Comparison of ENCODE assay signal across 8 cellular contexts in genomic region chr16:49855822-49856740, GRCh38. TPM values are rescaled to one million over a fixed set of nuclear protein-coding genes. Genes with fewer than 3 reads are reported as not detected.
DNase-seq lines count a peak whose midpoint lies in the region; ATAC-seq lines count a peak whose summit lies in the region.

Gene ZNF423, minus strand, starts transcription at chr16:49856112. Its CDS starts 338 bp downstream, at chr16:49855774.

- no peak for DNase-seq in central memory CD8-positive, alpha-beta T cell (ENCODE audit: low spot score in 2 of 2)
- peak; percentile 22 for DNase-seq in mesenchymal stem cell
- DNase-seq in ureter (ENCODE audit: low spot score): peak; percentile 66
- no peak for DNase-seq in COLO668 (lab: John Stamatoyannopoulos, UW; ENCODE audit: unreplicated experiment)
- DNase-seq in KG1 (lab: John Stamatoyannopoulos, UW): no peak

- peak within 1 kb of the TSS in 1 of 2 experiments; percentile 74 for H3K14ac ChIP-seq in mesenchymal stem cell (ENCODE audit: low read length in 2 of 2)

- H2BK120ac ChIP-seq in mesenchymal stem cell (ENCODE audit: low read depth, low read length): peak within 1 kb of the TSS; percentile 94

- H3K4me1 Mint-ChIP-seq in central memory CD8-positive, alpha-beta T cell: peaks cover 4% of the 10 kb centered on the region

- H3K4me3 Mint-ChIP-seq in central memory CD8-positive, alpha-beta T cell: peak within 1 kb of the TSS; percentile 77

- H3K9me3 ChIP-seq in BLaER1 (no peaks in the 10 kb centered on the region), HUES6 (ENCODE audit: control insufficient read depth, insufficient read depth, low read depth, low read length) (no peaks in the 10 kb centered on the region), mesenchymal stem cell (ENCODE audit: control insufficient read depth, low read length) (no peaks in the 10 kb centered on the region)

- peak within 1 kb of the TSS; percentile 73 to 94 for H3K4ac ChIP-seq in mesenchymal stem cell (ENCODE audit: low read depth in 1 of 2, low read length in 2 of 2)

- peak within 1 kb of the TSS; percentile 79 for H2BK12ac ChIP-seq in mesenchymal stem cell (ENCODE audit: low read length in 2 of 2)

- no peak within 1 kb of the TSS for H3K27ac Mint-ChIP-seq in central memory CD8-positive, alpha-beta T cell (ENCODE audit: low read depth)

- peak within 1 kb of the TSS; percentile 99 for H3K4me2 ChIP-seq in BLaER1
- peak within 1 kb of the TSS; percentile 99 for H3K4me2 ChIP-seq in mesenchymal stem cell (ENCODE audit: low read length, poor library complexity, severe bottlenecking)

- 1% methylated on average over 22 of the region's 82 CpGs for WGBS in mesenchymal stem cell

- no peaks in the 10 kb centered on the region for H3K9me3 Mint-ChIP-seq in central memory CD8-positive, alpha-beta T cell

- H4K20me1 ChIP-seq in BLaER1: peaks cover 9% of the 10 kb centered on the region

- peak within 1 kb of the TSS; percentile 74 for H2AFZ ChIP-seq in mesenchymal stem cell (ENCODE audit: low read depth, low read length)

- H3K9ac ChIP-seq in BLaER1: peak within 1 kb of the TSS; percentile 95
- peak within 1 kb of the TSS; percentile 86 for H3K9ac ChIP-seq in HUES6 (ENCODE audit: low read length)
- peak within 1 kb of the TSS; percentile 76 for H3K9ac ChIP-seq in mesenchymal stem cell (ENCODE audit: low read length)

- H3K27ac ChIP-seq in BLaER1 (peak within 1 kb of the TSS; percentile 97), HUES6 (ENCODE audit: low read depth, low read length) (peak within 1 kb of the TSS; percentile 93), mesenchymal stem cell (ENCODE audit: low read length, poor library complexity, severe bottlenecking) (peak within 1 kb of the TSS; percentile 68)

- H4K91ac ChIP-seq in mesenchymal stem cell (ENCODE audit: low read length): peak within 1 kb of the TSS; percentile 70

- peak within 1 kb of the TSS; percentile 78 for H2BK15ac ChIP-seq in mesenchymal stem cell (ENCODE audit: low read depth, poor library complexity, severe bottlenecking)

- H3K4me1 ChIP-seq in BLaER1: peaks cover 59% of the 10 kb centered on the region
- H3K4me1 ChIP-seq in HUES6 (ENCODE audit: control insufficient read depth, insufficient read depth, low read length): peaks cover 35% of the 10 kb centered on the region
- H3K4me1 ChIP-seq in mesenchymal stem cell (ENCODE audit: control insufficient read depth, insufficient read depth, low read depth, low read length): peaks cover 33% of the 10 kb centered on the region

- H4K8ac ChIP-seq in mesenchymal stem cell (ENCODE audit: low read length): peak within 1 kb of the TSS; percentile 78

- peaks cover 13% of the 10 kb centered on the region; the same call in 1 of the 2 replicates for H3K27me3 ChIP-seq in BLaER1
- peaks cover 23% of the 10 kb centered on the region for H3K27me3 ChIP-seq in HUES6 (ENCODE audit: control insufficient read depth, insufficient read depth, low read length)
- H3K27me3 ChIP-seq in mesenchymal stem cell (ENCODE audit: control insufficient read depth in 1 of 2, insufficient read depth in 1 of 2, low read length in 2 of 2): peaks cover 19 to 22% of the 10 kb centered on the region in 2 experiments

- peak within 1 kb of the TSS; percentile 88 for H3K4me3 ChIP-seq in BLaER1
- peak within 1 kb of the TSS; percentile 79 for H3K4me3 ChIP-seq in HUES6 (ENCODE audit: low read depth, low read length)
- peak within 1 kb of the TSS; percentile 78 to 83 for H3K4me3 ChIP-seq in mesenchymal stem cell (ENCODE audit: insufficient read depth in 1 of 2, low read depth in 1 of 2, low read length in 2 of 2)

- no peak for ATAC-seq in central memory CD8-positive, alpha-beta T cell (replicated peaks; ENCODE audit: extremely low read depth, poor library complexity, severe bottlenecking)
- no peak for ATAC-seq in GM21360 (IDR thresholded peaks at IDR 0.05; ENCODE audit: unreplicated experiment)

- H3K36me3 ChIP-seq in BLaER1: no peaks in the 10 kb centered on the region
- H3K36me3 ChIP-seq in HUES6 (ENCODE audit: control insufficient read depth, insufficient read depth, low read length): no peaks in the 10 kb centered on the region
- no peaks in the 10 kb centered on the region for H3K36me3 ChIP-seq in mesenchymal stem cell (ENCODE audit: control insufficient read depth in 1 of 2, insufficient read depth in 2 of 2, low read depth in 1 of 2, low read length in 2 of 2)

- no peak within 1 kb of the TSS for H2AK5ac ChIP-seq in mesenchymal stem cell (ENCODE audit: low read length, severe bottlenecking)

- peaks cover 1% of the 10 kb centered on the region for H3K36me3 Mint-ChIP-seq in central memory CD8-positive, alpha-beta T cell (ENCODE audit: insufficient read depth)

- H3K18ac ChIP-seq in mesenchymal stem cell (ENCODE audit: low read depth in 1 of 2, low read length in 2 of 2): peak within 1 kb of the TSS; percentile 90 to 95

- H3K79me1 ChIP-seq in mesenchymal stem cell (replicated peaks; ENCODE audit: low read length, poor library complexity, severe bottlenecking): peaks cover 4% of the 10 kb centered on the region

- peak within 1 kb of the TSS in 1 of 2 experiments; percentile 53 for H3K23ac ChIP-seq in mesenchymal stem cell (ENCODE audit: low read length in 2 of 2)

- H2BK5ac ChIP-seq in mesenchymal stem cell (ENCODE audit: low read depth, low read length, poor library complexity, severe bottlenecking): peak within 1 kb of the TSS; percentile 24

- peaks cover 63% of the 10 kb centered on the region for H3K27me3 Mint-ChIP-seq in central memory CD8-positive, alpha-beta T cell

RNA-seq across cellular contexts. Expression of gene ZNF423, which starts in this region (rescaled TPM):
- 1.4 TPM for polyA plus RNA-seq in mesenchymal stem cell (2013, experiment 1 of 2)
- 1.6 TPM for polyA plus RNA-seq in mesenchymal stem cell (2013, experiment 2 of 2)
- 15.7 TPM for total RNA-seq in ureter

Comparison
In these comparisons a context has a peak if more than half of its experiments do, and no peak if none do; other contexts are left out.
1. DNase-seq: peak in mesenchymal stem cell (single experiment) and ureter (single experiment); none in central memory CD8-positive, alpha-beta T cell (0 of 2), COLO668 (single experiment) and KG1 (single experiment).
2. Peak in every context shown above with its lines, with median percentiles within 50 percentile points of each other: H3K27ac ChIP-seq, H3K4me3 ChIP-seq and H3K9ac ChIP-seq.